ENCODE assay signal across 11 cellular contexts in the genomic region with DNA sequence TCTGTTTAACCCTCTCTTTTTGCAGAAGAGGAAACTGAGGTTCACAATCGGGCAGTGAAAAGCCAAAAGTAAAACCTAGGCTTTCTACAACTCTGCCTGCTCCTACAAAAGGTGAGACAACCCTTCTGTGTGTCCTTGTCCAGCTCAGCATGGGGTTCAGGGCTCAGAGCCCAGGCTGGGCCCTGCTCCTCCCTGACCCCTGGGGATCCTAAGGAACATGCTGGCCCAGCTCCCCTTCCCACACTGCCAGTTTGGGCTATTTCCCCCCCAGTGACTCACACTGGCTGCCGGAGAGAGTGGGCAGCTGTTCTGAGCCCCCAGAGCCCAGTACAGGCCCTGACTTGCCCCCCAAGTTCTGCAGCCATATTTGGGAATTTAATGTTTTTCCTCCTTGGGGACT. TPM values are rescaled to one million over a fixed set of nuclear protein-coding genes. Genes with fewer than 3 reads are reported as not detected.
A peak's percentile ranks its signal among the peaks of the same experiment; 100 is the strongest.
DNase-seq lines count a peak whose midpoint lies in the region; ATAC-seq and TF ChIP-seq lines count a peak whose summit lies in the region.
"Had no signal": no experiment of that assay in that cellular context is flagged by ENCODE, and none has a peak within 500 bp of the region (broad histone marks: within the 10 kb centered on the region; RNA-seq: fewer than 3 reads in every experiment).

No MANE protein-coding gene starts in this region.

- no peaks in the 10 kb centered on the region for H3K36me3 Mint-ChIP-seq in activated CD4-positive, alpha-beta T cell treated with anti-CD3 and anti-CD28 coated beads for 36 hours (ENCODE audit: low read depth)

- H3K4me1 Mint-ChIP-seq in activated CD4-positive, alpha-beta T cell treated with anti-CD3 and anti-CD28 coated beads for 36 hours: peaks cover 20% of the 10 kb centered on the region

- H3K79me2 ChIP-seq in mammary epithelial cell (ENCODE audit: insufficient read depth, low read length): no peaks in the 10 kb centered on the region

- TF ChIP-seq CTCF in mammary epithelial cell (conservative IDR thresholded peaks at IDR 0.05 in 1 of 2, IDR thresholded peaks at IDR 0.05 in 1 of 2; ENCODE audit: extremely low read depth in 1 of 2, insufficient read depth in 1 of 2, low read depth in 1 of 2, low read length in 2 of 2): no peak
- TF ChIP-seq CTCF in lung (IDR thresholded peaks at IDR 0.05; ENCODE audit: control extremely low read depth, extremely low read depth): no peak
- TF ChIP-seq CTCF in suprapubic skin (IDR thresholded peaks at IDR 0.05): no peak

- no peaks in the 10 kb centered on the region for H3K36me3 ChIP-seq in mammary epithelial cell (ENCODE audit: insufficient read depth, low read length)
- peaks cover 0 to 1% of the 10 kb centered on the region in 2 donors for H3K36me3 ChIP-seq in lung (ENCODE audit: control insufficient read depth in 2 of 2, insufficient read depth in 2 of 2, low read length in 2 of 2)
- H3K36me3 ChIP-seq in suprapubic skin: no peaks in the 10 kb centered on the region

- CTCF ChIA-PET in mammary epithelial cell (lab: Charles Lee; ENCODE audit: low non-redundant PET): no interaction called here
- CTCF ChIA-PET in activated CD4-positive, alpha-beta T cell treated with anti-CD3 and anti-CD28 coated beads for 36 hours (lab: Charles Lee): interaction anchor here (0.7 to 3.4 kb wide), 6 partner anchors 11 to 138 kb away, joined by 4 to 16 read pairs (median 7); a partner anchor contains a TSS

- no peak overlapping the region for H3K9ac ChIP-seq in mammary epithelial cell (ENCODE audit: insufficient read depth, low read length)

- WGBS in mammary epithelial cell (ENCODE audit: low coverage, missing lambda C conversion rate): 6% methylated on average over 2 of the region's 2 CpGs
- WGBS in lung, 2 donors: 37 to 58% methylated on average over 2 of the region's 2 CpGs
- WGBS in suprapubic skin: 67% methylated on average over 2 of the region's 2 CpGs

- H2AFZ ChIP-seq in mammary epithelial cell (ENCODE audit: low read depth, low read length): peak overlapping the region; percentile 37

- in situ Hi-C loops in mammary epithelial cell (cut with MboI; ENCODE audit: low sequenced_read_pairs in 2 of 2): no loop called here

- H3K4me3 ChIP-seq in mammary epithelial cell (replicated peaks in 1 of 3; ENCODE audit: insufficient read depth in 1 of 3, low read depth in 2 of 3, low read length in 3 of 3): no peak overlapping the region
- no peak overlapping the region for H3K4me3 ChIP-seq in lung
- H3K4me3 ChIP-seq in suprapubic skin: no peak overlapping the region

- no peak for TF ChIP-seq EP300 in suprapubic skin (IDR thresholded peaks at IDR 0.05)

- H3K4me2 ChIP-seq in mammary epithelial cell (ENCODE audit: insufficient read depth, low read depth, low read length): peak overlapping the region; percentile 26

- no peak overlapping the region for H3K27ac ChIP-seq in mammary epithelial cell (ENCODE audit: insufficient read depth, low read depth, low read length)
- H3K27ac ChIP-seq in lung (ENCODE audit: low read depth in 1 of 2, low read length in 1 of 2): peak overlapping the region; percentile 43 to 61
- peak overlapping the region; percentile 52 for H3K27ac ChIP-seq in suprapubic skin
- H3K27ac ChIP-seq: 22Rv1 had no signal

- peaks cover 20% of the 10 kb centered on the region for H3K4me1 ChIP-seq in mammary epithelial cell (ENCODE audit: insufficient read depth, low read length)
- H3K4me1 ChIP-seq in lung (ENCODE audit: control insufficient read depth in 2 of 2, insufficient read depth in 2 of 2, low read length in 2 of 2): peaks cover 13 to 28% of the 10 kb centered on the region in 2 donors
- H3K4me1 ChIP-seq in suprapubic skin: peaks cover 42% of the 10 kb centered on the region

- dilution Hi-C loops in mammary epithelial cell (cut with HindIII; ENCODE audit: low sequenced_read_pairs): no loop called here

- no peaks in the 10 kb centered on the region for H3K27me3 ChIP-seq in mammary epithelial cell (ENCODE audit: insufficient read depth, low read length)
- H3K27me3 ChIP-seq in lung (ENCODE audit: control insufficient read depth, insufficient read depth): no peaks in the 10 kb centered on the region
- H3K27me3 ChIP-seq in suprapubic skin: no peaks in the 10 kb centered on the region

- H3K9me3 ChIP-seq in mammary epithelial cell (replicated peaks; ENCODE audit: insufficient read depth, low read length) (no peaks in the 10 kb centered on the region), lung (ENCODE audit: control insufficient read depth in 2 of 2, insufficient read depth in 1 of 2, low read length in 1 of 2) (no peaks in the 10 kb centered on the region), suprapubic skin (no peaks in the 10 kb centered on the region)

- TF ChIP-seq POLR2A in suprapubic skin (IDR thresholded peaks at IDR 0.05): no peak

- no peaks in the 10 kb centered on the region for H3K27me3 Mint-ChIP-seq in activated CD4-positive, alpha-beta T cell treated with anti-CD3 and anti-CD28 coated beads for 36 hours

- no TSS peak for BruUV-seq in mammary epithelial cell (replicated peaks; lab: Mats Ljungman, UMichigan)

- no peak for ATAC-seq in lung (ENCODE audit: insufficient read depth, low FRiP score)
- no peak for ATAC-seq in activated CD4-positive, alpha-beta T cell treated with anti-CD3 and anti-CD28 coated beads for 36 hours

- H3K4me3 Mint-ChIP-seq in activated CD4-positive, alpha-beta T cell treated with anti-CD3 and anti-CD28 coated beads for 36 hours: no peak overlapping the region

- H4K20me1 ChIP-seq in mammary epithelial cell (ENCODE audit: insufficient read depth, low read length): no peaks in the 10 kb centered on the region

- H3K9me3 Mint-ChIP-seq in activated CD4-positive, alpha-beta T cell treated with anti-CD3 and anti-CD28 coated beads for 36 hours (ENCODE audit: low read depth): peaks cover 2% of the 10 kb centered on the region

- DNase-seq in DMS 273 (lab: John Stamatoyannopoulos, UW; ENCODE audit: unreplicated experiment) (peak; percentile 53), DMS 273 treated with DMSO at 0.1 percent for 48 hours (lab: John Stamatoyannopoulos, UW) (no peak), mammary epithelial cell (no peak), lung (ENCODE audit: low spot score) (no peak), suprapubic skin (ENCODE audit: low spot score in 2 of 2) (no peak), NCI-H1694 (lab: John Stamatoyannopoulos, UW) (no peak), NCI-H2029 (lab: John Stamatoyannopoulos, UW) (no peak)
- no peak for DNase-seq in activated CD4-positive, alpha-beta T cell treated with anti-CD3 and anti-CD28 coated beads for 36 hours
- DNase-seq: NCI-H1092, nucleus accumbens had no signal

- no peak overlapping the region for H3K27ac Mint-ChIP-seq in activated CD4-positive, alpha-beta T cell treated with anti-CD3 and anti-CD28 coated beads for 36 hours

- POLR2A ChIA-PET in activated CD4-positive, alpha-beta T cell treated with anti-CD3 and anti-CD28 coated beads for 36 hours (lab: Charles Lee): interaction anchor here (1.6 kb wide), 1 partner anchor 41 kb away, joined by 6 read pairs; a partner anchor contains a TSS

- intact Hi-C loops in mammary epithelial cell (cut with micrococcal nuclease): loop anchor here (5.0 kb wide), 1 partner anchor 131 kb away; a partner anchor contains a TSS
- intact Hi-C loops in activated CD4-positive, alpha-beta T cell treated with anti-CD3 and anti-CD28 coated beads for 36 hours (cut with DNase I, micrococcal nuclease): no loop called here

RNA-seq across cellular contexts. Expression of a gene that starts 8.9 kb away (rescaled TPM):
- total RNA-seq in mammary epithelial cell (1 to 10 TPM; 1.8 to 6.4 TPM), lung (1 to 10 TPM; 2.2 to 7.0 TPM), suprapubic skin (10 to 100 TPM in 3 of 4 donors, 1 to 10 TPM in 1; 4.4 to 41.8 (median 16.3) TPM)
- polyA plus RNA-seq in mammary epithelial cell (1.1 TPM), lung (1 to 10 TPM; 3.2 to 7.2 TPM)
- not detected for polyA minus RNA-seq in mammary epithelial cell
- total RNA-seq in activated CD4-positive, alpha-beta T cell treated with anti-CD3 and anti-CD28 coated beads for 36 hours: 1 to 10 TPM; 3.1 to 3.3 TPM

RNA-seq across cellular contexts. Expression of a gene that starts 8.9 kb away (rescaled TPM):
- total RNA-seq in mammary epithelial cell: 1 to 10 TPM; 1.0 to 1.2 TPM
- polyA plus RNA-seq in mammary epithelial cell: 0.08 TPM
- polyA minus RNA-seq in mammary epithelial cell: not detected
- 1 to 10 TPM in 1 of 2 donors, under 1 TPM in 1; 0.46 to 1.4 TPM for total RNA-seq in lung
- polyA plus RNA-seq in lung: 1 to 10 TPM in 1 of 2 donors, under 1 TPM in 1; 0.37 to 1.0 TPM
- 1 to 10 TPM in 2 of 4 donors, under 1 TPM in 1, not detected in 1; 0.86 to 2.7 (median 1.3) TPM for total RNA-seq in suprapubic skin
- 1 to 10 TPM in 1 of 2 experiments, under 1 TPM in 1; 0.76 to 1.6 TPM for total RNA-seq in activated CD4-positive, alpha-beta T cell treated with anti-CD3 and anti-CD28 coated beads for 36 hours

RNA-seq across cellular contexts. Expression of a gene that starts 17.4 kb away (rescaled TPM):
- total RNA-seq in mammary epithelial cell: 10 to 100 TPM; 13.0 to 16.1 TPM
- polyA plus RNA-seq in mammary epithelial cell: 15.3 TPM
- polyA minus RNA-seq in mammary epithelial cell: 13.9 TPM
- total RNA-seq in lung: 10 to 100 TPM; 37.9 to 78.4 TPM
- polyA plus RNA-seq in lung: 10 to 100 TPM; 28.4 to 41.2 TPM
- total RNA-seq in suprapubic skin: 10 to 100 TPM; 12.8 to 25.1 (median 19.3) TPM
- 10 to 100 TPM; 27.0 to 29.3 TPM for total RNA-seq in activated CD4-positive, alpha-beta T cell treated with anti-CD3 and anti-CD28 coated beads for 36 hours

RNA-seq across cellular contexts. Expression of a gene that starts 40.8 kb away (rescaled TPM):
- total RNA-seq in mammary epithelial cell (10 to 100 TPM; 47.6 to 78.5 TPM), lung (10 to 100 TPM; 58.7 to 80.5 TPM), suprapubic skin (100 to 1,000 TPM in 3 of 4 donors, 10 to 100 TPM in 1; 96.0 to 140 (median 120) TPM)
- polyA plus RNA-seq in mammary epithelial cell (33.2 TPM), lung (10 to 100 TPM; 32.8 to 38.0 TPM)
- polyA minus RNA-seq in mammary epithelial cell: 27.8 TPM
- 10 to 100 TPM; 29.4 to 36.9 TPM for total RNA-seq in activated CD4-positive, alpha-beta T cell treated with anti-CD3 and anti-CD28 coated beads for 36 hours
